Comparison of ENCODE assay signal across 15 cellular contexts in the genomic region with DNA sequence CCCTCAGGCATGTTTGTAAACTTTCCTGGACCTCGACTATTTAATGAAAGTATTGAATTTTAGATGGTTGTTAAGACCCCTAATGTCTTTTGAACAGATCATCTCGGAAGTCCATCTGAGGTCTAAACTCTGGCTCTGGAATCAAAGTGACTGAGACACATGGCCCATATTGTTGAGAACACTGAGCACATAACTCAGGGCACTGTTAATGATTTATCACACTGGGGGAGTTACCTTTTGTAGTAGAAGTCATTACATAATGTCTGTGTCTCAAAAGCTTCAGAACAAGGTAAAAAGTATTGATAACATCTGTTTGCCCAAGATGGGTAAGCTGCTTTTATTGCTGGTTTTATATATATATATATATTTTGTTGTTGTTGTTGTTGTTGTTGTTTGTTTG.
"Had no signal": no experiment of that assay in that cellular context is flagged by ENCODE, and none has a peak within 500 bp of the region (broad histone marks: within the 10 kb centered on the region; RNA-seq: fewer than 3 reads in every experiment).

No MANE protein-coding gene starts in this region.

- H3K27me3 ChIP-seq: colonic mucosa, heart right ventricle, neutrophil had no signal

- H3K4me3 ChIP-seq: colonic mucosa, heart right ventricle, lung, psoas muscle, smooth muscle cell had no signal

- H3K9me3 ChIP-seq: colonic mucosa, neutrophil had no signal

- ATAC-seq: heart right ventricle; left ventricle myocardium superior; naive thymus-derived CD8-positive, alpha-beta T cell; psoas muscle had no signal

- H3K27me3 Mint-ChIP-seq: type B pancreatic cell had no signal

- H3K4me3 Mint-ChIP-seq: endodermal cell; naive thymus-derived CD8-positive, alpha-beta T cell; type B pancreatic cell had no signal

- H3K27ac ChIP-seq: colonic mucosa, heart right ventricle, neutrophil, psoas muscle had no signal

- H3K36me3 Mint-ChIP-seq: type B pancreatic cell had no signal

- DNase-seq: caudate nucleus; colonic mucosa; effector CD4-positive, alpha-beta T cell; endodermal cell; heart right ventricle; left ventricle myocardium superior; mesenchymal stem cell; naive thymus-derived CD8-positive, alpha-beta T cell; psoas muscle; stimulated activated CD4-positive, alpha-beta T cell treated with anti-CD3 and anti-CD28 coated beads, Interleukin-2, amount 100 ng/mL, for 48 hours; stimulated activated naive CD4-positive, alpha-beta T cell treated with Interleukin-2 at 50 U/mL for 16 hours had no signal

- H3K4me1 Mint-ChIP-seq: naive thymus-derived CD8-positive, alpha-beta T cell had no signal

- H3K4me2 ChIP-seq: smooth muscle cell had no signal

- H3K36me3 ChIP-seq: colonic mucosa, heart right ventricle, neutrophil had no signal

- H3K27ac Mint-ChIP-seq: endodermal cell; naive thymus-derived CD8-positive, alpha-beta T cell; type B pancreatic cell had no signal

- H3K4me1 ChIP-seq: colonic mucosa, psoas muscle had no signal
